10 cellular contexts compared by ENCODE assay signal in the genomic region with DNA sequence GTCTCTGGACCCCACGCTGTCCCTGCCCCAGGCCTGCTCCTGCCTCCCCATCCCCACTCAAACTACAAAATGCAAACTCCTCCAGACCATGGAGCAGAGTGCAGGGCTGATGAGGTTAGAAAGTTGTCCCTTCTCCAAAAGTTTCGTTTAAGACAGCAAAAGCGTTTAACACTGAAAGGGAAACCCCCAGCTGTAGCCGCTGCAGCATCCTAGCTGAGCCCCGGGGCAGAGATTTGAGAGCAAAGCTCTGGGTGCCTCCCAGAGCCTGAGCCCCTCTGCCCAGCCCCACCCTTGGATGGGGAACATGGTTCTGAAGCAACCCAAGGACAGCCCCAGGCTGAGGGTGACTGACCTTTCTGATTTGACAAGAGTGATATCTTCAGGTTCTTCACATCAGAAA. TPM values are rescaled to one million over a fixed set of nuclear protein-coding genes. Genes with fewer than 3 reads are reported as not detected.
DNase-seq lines count a peak whose midpoint lies in the region; ATAC-seq and TF ChIP-seq lines count a peak whose summit lies in the region.
"Had no signal": no experiment of that assay in that cellular context is flagged by ENCODE, and none has a peak within 500 bp of the region (broad histone marks: within the 10 kb centered on the region; RNA-seq: fewer than 3 reads in every experiment).

No MANE protein-coding gene starts in this region.

- peak; percentile 7 for DNase-seq in activated CD8-positive, alpha-beta T cell treated with anti-CD3 and anti-CD28 coated beads for 36 hours
- DNase-seq in activated CD8-positive, alpha-beta T cell treated with anti-CD3 and anti-CD28 coated beads, Interleukin-2, amount 10 ng/mL, durations not matched to agents 7 days and 5 days: no peak
- DNase-seq in HCT116 (ENCODE audit: low read depth, low spot score): no peak
- peak; percentile 56 for DNase-seq in spleen
- DNase-seq in T-helper 9 cell: no peak
- DNase-seq in activated CD4-positive, alpha-beta T cell treated with anti-CD3 and anti-CD28 coated beads for 4 hours: no peak
- DNase-seq in glutamatergic neuron: no peak
- DNase-seq: GOT3 had no signal

- H3K36me3 ChIP-seq in HCT116 (ENCODE audit: control insufficient read depth in 1 of 2, insufficient read depth in 2 of 2, low read length in 2 of 2): no peaks in the 10 kb centered on the region
- H3K36me3 ChIP-seq in spleen: no peaks in the 10 kb centered on the region

- H3K9me3 ChIP-seq in HCT116 (ENCODE audit: control insufficient read depth in 1 of 2, insufficient read depth in 1 of 2, low read depth in 1 of 2, low read length in 2 of 2) (no peaks in the 10 kb centered on the region), spleen (no peaks in the 10 kb centered on the region)

- RAD21 ChIA-PET in HCT116 (lab: Charles Lee; ENCODE audit: low non-redundant PET in 1 of 2, low total read pairs in 2 of 2, uncharacterized antibody in 2 of 2, unreplicated experiment in 2 of 2): interaction anchor here (0.7 to 2.7 kb wide), 9 partner anchors 8 to 379 kb away, joined by 3 to 33 read pairs (median 5); partner anchors contain the start of gene ENO4 (in 1 of the 2)

- H3K9me3 Mint-ChIP-seq in activated CD8-positive, alpha-beta T cell treated with anti-CD3 and anti-CD28 coated beads for 36 hours: no peaks in the 10 kb centered on the region
- no peaks in the 10 kb centered on the region for H3K9me3 Mint-ChIP-seq in activated CD8-positive, alpha-beta T cell treated with anti-CD3 and anti-CD28 coated beads, Interleukin-2, amount 10 ng/mL, durations not matched to agents 7 days and 5 days (ENCODE audit: insufficient read depth)
- peaks cover 3% of the 10 kb centered on the region for H3K9me3 Mint-ChIP-seq in glutamatergic neuron (ENCODE audit: unreplicated experiment)

- H3K9ac ChIP-seq in HCT116 (ENCODE audit: low read length): no peak overlapping the region

- no peak overlapping the region for H3K4me3 ChIP-seq in HCT116 (replicated peaks in 1 of 2; ENCODE audit: low read depth in 1 of 2, low read length in 2 of 2)
- H3K4me3 ChIP-seq in spleen: no peak overlapping the region

- H3K27me3 Mint-ChIP-seq in activated CD8-positive, alpha-beta T cell treated with anti-CD3 and anti-CD28 coated beads for 36 hours: peaks cover 26% of the 10 kb centered on the region
- H3K27me3 Mint-ChIP-seq in activated CD8-positive, alpha-beta T cell treated with anti-CD3 and anti-CD28 coated beads, Interleukin-2, amount 10 ng/mL, durations not matched to agents 7 days and 5 days (ENCODE audit: low read depth): peaks cover 7% of the 10 kb centered on the region
- peaks cover 5% of the 10 kb centered on the region for H3K27me3 Mint-ChIP-seq in glutamatergic neuron (ENCODE audit: unreplicated experiment)

- no peak overlapping the region for H3K27ac Mint-ChIP-seq in activated CD8-positive, alpha-beta T cell treated with anti-CD3 and anti-CD28 coated beads for 36 hours
- no peak overlapping the region for H3K27ac Mint-ChIP-seq in activated CD8-positive, alpha-beta T cell treated with anti-CD3 and anti-CD28 coated beads, Interleukin-2, amount 10 ng/mL, durations not matched to agents 7 days and 5 days
- no peak overlapping the region for H3K27ac Mint-ChIP-seq in glutamatergic neuron (ENCODE audit: unreplicated experiment)
- H3K27ac Mint-ChIP-seq: B cell had no signal

- no peak overlapping the region for H2AFZ ChIP-seq in HCT116 (ENCODE audit: low read depth, low read length, poor library complexity, severe bottlenecking)

- H3K27me3 ChIP-seq in HCT116 (ENCODE audit: insufficient read depth, low read length) (no peaks in the 10 kb centered on the region), spleen (replicated peaks in 1 of 7) (peaks cover 0 to 43% (median 5%) of the 10 kb centered on the region in 7 donors)

- CTCF ChIA-PET in activated CD8-positive, alpha-beta T cell treated with anti-CD3 and anti-CD28 coated beads for 36 hours (lab: Charles Lee): interaction anchor here (0.6 to 5.2 kb wide), 19 partner anchors 8 to 391 kb away, joined by 3 to 111 read pairs (median 6); no protein-coding TSS in a partner anchor
- CTCF ChIA-PET in activated CD8-positive, alpha-beta T cell treated with anti-CD3 and anti-CD28 coated beads, Interleukin-2, amount 10 ng/mL, durations not matched to agents 7 days and 5 days (lab: Charles Lee): interaction anchor here (0.9 to 8.6 kb wide), 12 partner anchors 8 to 379 kb away, joined by 3 to 120 read pairs (median 4); no protein-coding TSS in a partner anchor
- CTCF ChIA-PET in HCT116 (lab: Charles Lee): interaction anchor here (0.6 to 25.9 kb wide), 21 partner anchors 9 to 522 kb away, joined by 3 to 629 read pairs (median 4); partner anchors contain the start of gene SHTN1

- intact Hi-C loops in activated CD8-positive, alpha-beta T cell treated with anti-CD3 and anti-CD28 coated beads for 36 hours (cut with micrococcal nuclease): no loop called here
- intact Hi-C loops in HCT116 (cut with micrococcal nuclease) (no loop called here), spleen (cut with DNase I; ENCODE audit: low total_unique reads) (loop anchor here (2.0 kb wide), 1 partner anchor 378 kb away; no protein-coding TSS in a partner anchor)

- H3K4me3 Mint-ChIP-seq in activated CD8-positive, alpha-beta T cell treated with anti-CD3 and anti-CD28 coated beads for 36 hours: no peak overlapping the region
- H3K4me3 Mint-ChIP-seq in activated CD8-positive, alpha-beta T cell treated with anti-CD3 and anti-CD28 coated beads, Interleukin-2, amount 10 ng/mL, durations not matched to agents 7 days and 5 days: no peak overlapping the region
- H3K4me3 Mint-ChIP-seq in glutamatergic neuron (ENCODE audit: unreplicated experiment): no peak overlapping the region
- H3K4me3 Mint-ChIP-seq: B cell had no signal

- no peaks in the 10 kb centered on the region for H4K20me1 ChIP-seq in HCT116 (ENCODE audit: insufficient read depth)

- no peaks in the 10 kb centered on the region for H3K9me2 ChIP-seq in HCT116 (ENCODE audit: insufficient read depth)

- ATAC-seq in activated CD8-positive, alpha-beta T cell treated with anti-CD3 and anti-CD28 coated beads for 36 hours: peak; percentile 49
- no peak for ATAC-seq in activated CD8-positive, alpha-beta T cell treated with anti-CD3 and anti-CD28 coated beads, Interleukin-2, amount 10 ng/mL, durations not matched to agents 7 days and 5 days
- ATAC-seq in HCT116 (peak; percentile 17), HG03378 (IDR thresholded peaks at IDR 0.05; ENCODE audit: unreplicated experiment) (peak; percentile 16)

- no peak overlapping the region for H3K4me2 ChIP-seq in HCT116 (ENCODE audit: low read length)

- H3K4me1 Mint-ChIP-seq in activated CD8-positive, alpha-beta T cell treated with anti-CD3 and anti-CD28 coated beads for 36 hours (ENCODE audit: low read depth): peaks cover 5% of the 10 kb centered on the region
- peaks cover 2% of the 10 kb centered on the region for H3K4me1 Mint-ChIP-seq in activated CD8-positive, alpha-beta T cell treated with anti-CD3 and anti-CD28 coated beads, Interleukin-2, amount 10 ng/mL, durations not matched to agents 7 days and 5 days (ENCODE audit: low read depth)
- peaks cover 4% of the 10 kb centered on the region for H3K4me1 Mint-ChIP-seq in glutamatergic neuron (ENCODE audit: low read depth, unreplicated experiment)
- H3K4me1 Mint-ChIP-seq: B cell had no signal

- H3K79me2 ChIP-seq in HCT116 (ENCODE audit: insufficient read depth, low read length): no peaks in the 10 kb centered on the region

- H3K4me1 ChIP-seq in HCT116 (ENCODE audit: control insufficient read depth in 1 of 2, insufficient read depth in 2 of 2, low read length in 2 of 2) (no peaks in the 10 kb centered on the region), spleen (no peaks in the 10 kb centered on the region)

- no peak for TF ChIP-seq RAD21 in HCT116 (IDR thresholded peaks at IDR 0.05; ENCODE audit: low read depth)

- no TSS peak for BruUV-seq in HCT116 (replicated peaks; lab: Mats Ljungman, UMichigan)

- POLR2A ChIA-PET in activated CD8-positive, alpha-beta T cell treated with anti-CD3 and anti-CD28 coated beads for 36 hours (lab: Charles Lee): no interaction called here
- POLR2A ChIA-PET in activated CD8-positive, alpha-beta T cell treated with anti-CD3 and anti-CD28 coated beads, Interleukin-2, amount 10 ng/mL, durations not matched to agents 7 days and 5 days (lab: Charles Lee): no interaction called here
- POLR2A ChIA-PET in HCT116 (lab: Charles Lee): interaction anchor here (1.0 to 2.7 kb wide), 2 partner anchors 369 to 378 kb away, joined by 4 to 13 read pairs; no protein-coding TSS in a partner anchor

- TF ChIP-seq POLR2A in HCT116 (IDR thresholded peaks at IDR 0.05; ENCODE audit: borderline replicate concordance, extremely low read depth, insufficient read depth, insufficient read length) (no peak), spleen (IDR thresholded peaks at IDR 0.05) (no peak)

- TF ChIP-seq CTCF in activated CD8-positive, alpha-beta T cell treated with anti-CD3 and anti-CD28 coated beads for 36 hours (IDR thresholded peaks at IDR 0.05): no peak
- TF ChIP-seq CTCF in HCT116 (IDR thresholded peaks at IDR 0.05 in 2 of 3, conservative IDR thresholded peaks at IDR 0.05 in 1 of 3; ENCODE audit: borderline replicate concordance in 1 of 3, insufficient read depth in 1 of 3, low read depth in 2 of 3, low read length in 2 of 3): no peak
- TF ChIP-seq CTCF in spleen (IDR thresholded peaks at IDR 0.05 in 8 of 11, conservative IDR thresholded peaks at IDR 0.05 in 3 of 11): no peak
- TF ChIP-seq CTCF in glutamatergic neuron (IDR thresholded peaks at IDR 0.05; ENCODE audit: partially characterized antibody, unreplicated experiment): no peak

- no peaks in the 10 kb centered on the region for H3K36me3 Mint-ChIP-seq in activated CD8-positive, alpha-beta T cell treated with anti-CD3 and anti-CD28 coated beads for 36 hours (ENCODE audit: low read depth)
- no peaks in the 10 kb centered on the region for H3K36me3 Mint-ChIP-seq in activated CD8-positive, alpha-beta T cell treated with anti-CD3 and anti-CD28 coated beads, Interleukin-2, amount 10 ng/mL, durations not matched to agents 7 days and 5 days (ENCODE audit: low read depth)
- H3K36me3 Mint-ChIP-seq in glutamatergic neuron (ENCODE audit: unreplicated experiment): no peaks in the 10 kb centered on the region

- H3K27ac ChIP-seq in HCT116 (ENCODE audit: low read depth, low read length) (no peak overlapping the region), spleen (no peak overlapping the region)

- 62 to 67% (median 64%) methylated on average over 5 of the region's 5 CpGs for WGBS in spleen, 5 donors

RNA-seq across cellular contexts. Expression of gene ENO4, which starts 52.8 kb away (rescaled TPM):
- not detected for total RNA-seq in activated CD8-positive, alpha-beta T cell treated with anti-CD3 and anti-CD28 coated beads for 36 hours
- total RNA-seq in activated CD8-positive, alpha-beta T cell treated with anti-CD3 and anti-CD28 coated beads, Interleukin-2, amount 10 ng/mL, durations not matched to agents 7 days and 5 days: not detected
- total RNA-seq in HCT116 (2021; ENCODE audit: unreplicated experiment) (0.22 TPM), spleen (not detected), glutamatergic neuron (ENCODE audit: unreplicated experiment) (1.3 TPM)
- polyA plus RNA-seq in HCT116 (2012): 0.31 and 0.51 TPM in 2 replicates
- under 1 TPM in 2 of 3 donors, not detected in 1; 0.03 to 0.09 TPM for polyA plus RNA-seq in spleen

RNA-seq across cellular contexts. Expression of gene HSPA12A, which starts 54.1 kb away (rescaled TPM):
- total RNA-seq in activated CD8-positive, alpha-beta T cell treated with anti-CD3 and anti-CD28 coated beads for 36 hours: under 1 TPM in 1 of 2 experiments, not detected in 1; 0.07 TPM
- not detected for total RNA-seq in activated CD8-positive, alpha-beta T cell treated with anti-CD3 and anti-CD28 coated beads, Interleukin-2, amount 10 ng/mL, durations not matched to agents 7 days and 5 days
- 19.8 TPM for total RNA-seq in HCT116 (2021; ENCODE audit: unreplicated experiment)
- polyA plus RNA-seq in HCT116 (2012): 7.0 and 8.9 TPM in 2 replicates
- total RNA-seq in spleen: 10 to 100 TPM in 4 of 7 donors, 1 to 10 TPM in 3; 5.6 to 16.5 (median 11.0) TPM
- 1 to 10 TPM; 1.5 to 3.6 (median 1.8) TPM for polyA plus RNA-seq in spleen
- total RNA-seq in glutamatergic neuron (ENCODE audit: unreplicated experiment): 75.0 TPM

Comparison
In these comparisons a context has a peak if more than half of its experiments do, and no peak if none do; other contexts are left out.
1. DNase-seq: peak in activated CD8-positive, alpha-beta T cell treated with anti-CD3 and anti-CD28 coated beads for 36 hours (single experiment) and spleen (single experiment); none in activated CD8-positive, alpha-beta T cell treated with anti-CD3 and anti-CD28 coated beads, Interleukin-2, amount 10 ng/mL, durations not matched to agents 7 days and 5 days (single experiment), HCT116 (single experiment), T-helper 9 cell (single experiment), activated CD4-positive, alpha-beta T cell treated with anti-CD3 and anti-CD28 coated beads for 4 hours (0 of 2) and glutamatergic neuron (single experiment).
2. RNA of gene HSPA12A, which starts 54.1 kb away (total RNA-seq): 75.0 TPM in glutamatergic neuron (single experiment), 19.8 TPM in HCT116 (single experiment) and 5.6 to 16.5 TPM in spleen; 0.07 TPM in activated CD8-positive, alpha-beta T cell treated with anti-CD3 and anti-CD28 coated beads for 36 hours and not detected in activated CD8-positive, alpha-beta T cell treated with anti-CD3 and anti-CD28 coated beads, Interleukin-2, amount 10 ng/mL, durations not matched to agents 7 days and 5 days; every median in the first group is over 4 times any median in the second.